In the genomic region with DNA sequence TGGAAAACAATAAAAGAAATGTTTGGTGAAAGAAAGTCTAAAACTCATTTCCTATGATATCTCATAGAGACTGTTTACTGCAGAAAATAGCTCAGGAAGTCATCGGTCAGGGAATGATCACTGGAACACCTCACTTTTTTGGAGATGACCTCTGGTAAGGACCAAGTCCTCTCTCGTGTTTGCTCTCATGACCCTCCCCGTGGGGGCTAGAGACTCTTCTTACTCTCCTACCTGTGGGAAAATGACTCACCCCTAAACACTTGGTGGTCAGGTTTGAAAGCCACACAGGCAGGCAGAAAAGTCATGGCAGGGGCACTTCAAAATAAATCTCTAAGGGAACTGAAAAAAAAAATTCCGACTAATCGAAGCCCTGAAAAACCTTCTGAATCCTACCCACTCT, we compare ENCODE assay signal across 12 cellular contexts. TPM values are rescaled to one million over a fixed set of nuclear protein-coding genes. Genes with fewer than 3 reads are reported as not detected.
DNase-seq lines count a peak whose midpoint lies in the region; ATAC-seq and TF ChIP-seq lines count a peak whose summit lies in the region.
"Had no signal": no experiment of that assay in that cellular context is flagged by ENCODE, and none has a peak within 500 bp of the region (broad histone marks: within the 10 kb centered on the region; RNA-seq: fewer than 3 reads in every experiment).

No MANE protein-coding gene starts in this region.

- no peak for TF ChIP-seq CTCF in brain (conservative IDR thresholded peaks at IDR 0.05)
- TF ChIP-seq CTCF in type B pancreatic cell (conservative IDR thresholded peaks at IDR 0.05), result no peak

- H3K4me3 Mint-ChIP-seq in brain, result no peak overlapping the region
- H3K4me3 Mint-ChIP-seq in type B pancreatic cell, result peak overlapping the region; percentile 71
- H3K4me3 Mint-ChIP-seq: activated CD4-positive, alpha-beta T cell treated with anti-CD3 and anti-CD28 coated beads for 36 hours had no signal

- H3K36me3 Mint-ChIP-seq in brain, result no peaks in the 10 kb centered on the region
- H3K36me3 Mint-ChIP-seq in type B pancreatic cell, result no peaks in the 10 kb centered on the region
- H3K36me3 Mint-ChIP-seq: natural killer cell had no signal

- H3K4me1 Mint-ChIP-seq in brain (peaks cover 33% of the 10 kb centered on the region), type B pancreatic cell (ENCODE audit: unreplicated experiment) (peaks cover 14% of the 10 kb centered on the region)

- H3K27me3 Mint-ChIP-seq in brain (peaks cover 20% of the 10 kb centered on the region), type B pancreatic cell (peaks cover 17% of the 10 kb centered on the region)

- ATAC-seq in HG03342 (IDR thresholded peaks at IDR 0.05; ENCODE audit: unreplicated experiment), result peak; percentile 42
- ATAC-seq: activated CD4-positive, alpha-beta T cell treated with anti-CD3 and anti-CD28 coated beads for 36 hours had no signal

- H3K27ac Mint-ChIP-seq in brain (peak overlapping the region in 3 of 5 experiments; percentile 25 to 82 (median 63)), type B pancreatic cell (no peak overlapping the region)
- H3K27ac Mint-ChIP-seq: activated CD4-positive, alpha-beta T cell treated with anti-CD3 and anti-CD28 coated beads for 36 hours had no signal

- H3K9me3 Mint-ChIP-seq in brain (no peaks in the 10 kb centered on the region), type B pancreatic cell (no peaks in the 10 kb centered on the region)
- H3K9me3 Mint-ChIP-seq: natural killer cell had no signal

- DNase-seq in NCI-H2171 (lab: John Stamatoyannopoulos, UW) (peak; percentile 43), NCI-H2171 treated with DMSO at 0.1 percent for 48 hours (lab: John Stamatoyannopoulos, UW) (no peak), type B pancreatic cell (ENCODE audit: extremely low spot score, unreplicated experiment) (peak; percentile 16), NCI-H146 treated with DMSO at 0.1 percent for 48 hours (lab: John Stamatoyannopoulos, UW; ENCODE audit: unreplicated experiment) (no peak), cerebellar cortex (ENCODE audit: low spot score) (no peak), SW 1271 (lab: John Stamatoyannopoulos, UW) (no peak)

RNA-seq across cellular contexts. Expression of gene FAM240B, which starts 48.2 kb away (rescaled TPM):
- not detected for polyA plus RNA-seq in brain (ENCODE audit: insufficient read depth, low read depth, low replicate concordance)
- not detected in 2 replicates for total RNA-seq in type B pancreatic cell (ENCODE audit: low replicate concordance)
- total RNA-seq: activated CD4-positive, alpha-beta T cell treated with anti-CD3 and anti-CD28 coated beads for 36 hours; cardiac septum; esophagus muscularis mucosa; natural killer cell had no signal

RNA-seq across cellular contexts. Expression of gene ANKRD18A, which starts 51.4 kb away (rescaled TPM):
- 2.0 TPM for polyA plus RNA-seq in brain (ENCODE audit: insufficient read depth, low read depth, low replicate concordance)
- total RNA-seq in type B pancreatic cell (ENCODE audit: low replicate concordance), result 4.3 and 7.1 TPM in 2 replicates

Comparison
In these comparisons a context has a peak if more than half of its experiments do, and no peak if none do; other contexts are left out.
1. DNase-seq: peak in NCI-H2171 (single experiment) and type B pancreatic cell (single experiment); none in NCI-H2171 treated with DMSO at 0.1 percent for 48 hours (single experiment), NCI-H146 treated with DMSO at 0.1 percent for 48 hours (single experiment), cerebellar cortex (single experiment) and SW 1271 (0 of 2).